ENCODE assay signal across 8 cellular contexts in genomic region chr9:125361837-125362531, GRCh38.
DNase-seq lines count a peak whose midpoint lies in the region; TF ChIP-seq lines count a peak whose summit lies in the region.

No MANE protein-coding gene starts in this region.

- no peak overlapping the region for H3K27ac ChIP-seq in brain microvascular endothelial cell

- no peaks in the 10 kb centered on the region for H3K4me1 Mint-ChIP-seq in neural crest cell

- in situ Hi-C loops in brain microvascular endothelial cell (cut with HindIII; ENCODE audit: low pct_ligation_motif_present, low sequenced_read_pairs), result no loop called here

- H3K36me3 Mint-ChIP-seq in neural crest cell (ENCODE audit: low read depth), result peaks cover 5% of the 10 kb centered on the region

- no peak overlapping the region for H3K4me3 Mint-ChIP-seq in neural crest cell

- no peaks in the 10 kb centered on the region for H3K9me2 ChIP-seq in Loucy (replicated peaks; ENCODE audit: low read depth, low read length)

- H3K79me2 ChIP-seq in Loucy (ENCODE audit: insufficient read depth, low read length), result no peaks in the 10 kb centered on the region

- no peaks in the 10 kb centered on the region for H3K9me3 ChIP-seq in Loucy (ENCODE audit: insufficient read depth, low read depth, low read length)

- TF ChIP-seq CTCF in Loucy (conservative IDR thresholded peaks at IDR 0.05; ENCODE audit: low read length) (peak; percentile 70), brain microvascular endothelial cell (IDR thresholded peaks at IDR 0.05; ENCODE audit: low read depth, low read length, missing control alignments) (peak; percentile 66), neural crest cell (conservative IDR thresholded peaks at IDR 0.05) (peak; percentile 45)

- H3K4me2 ChIP-seq in Loucy (ENCODE audit: low read depth, low read length, poor library complexity, severe bottlenecking), result no peak overlapping the region

- peak; percentile 10 for DNase-seq in NCI-H748 (lab: John Stamatoyannopoulos, UW; ENCODE audit: unreplicated experiment)
- no peak for DNase-seq in NCI-H748 treated with DMSO at 0.1 percent for 48 hours (lab: John Stamatoyannopoulos, UW)
- peak; percentile 12 for DNase-seq in brain microvascular endothelial cell
- DNase-seq in neural crest cell (ENCODE audit: low read depth, low spot score), result no peak
- no peak for DNase-seq in NCI-H1105 treated with DMSO at 0.1 percent for 48 hours (lab: John Stamatoyannopoulos, UW)
- DNase-seq in dedifferentiated amniotic fluid mesenchymal stem cell (ENCODE audit: extremely low spot score), result no peak
- no peak for DNase-seq in NCI-H1105 (lab: John Stamatoyannopoulos, UW)

- H3K27ac Mint-ChIP-seq in neural crest cell (ENCODE audit: unreplicated experiment), result no peak overlapping the region

- no peaks in the 10 kb centered on the region for H3K27me3 ChIP-seq in Loucy (ENCODE audit: insufficient read depth, low read length, poor library complexity, severe bottlenecking)
- no peaks in the 10 kb centered on the region for H3K27me3 ChIP-seq in brain microvascular endothelial cell (replicated peaks)

- H3K9me3 Mint-ChIP-seq in neural crest cell, result no peaks in the 10 kb centered on the region

- no peaks in the 10 kb centered on the region for H3K27me3 Mint-ChIP-seq in neural crest cell (ENCODE audit: low read depth)

- H3F3A ChIP-seq in Loucy (ENCODE audit: low read depth), result no peaks in the 10 kb centered on the region

- H4K20me1 ChIP-seq in Loucy (ENCODE audit: insufficient read depth, low read length, poor library complexity, severe bottlenecking), result no peaks in the 10 kb centered on the region

- H3K4me3 ChIP-seq in Loucy (ENCODE audit: low read length, poor library complexity, severe bottlenecking), result no peak overlapping the region
- H3K4me3 ChIP-seq in brain microvascular endothelial cell (ENCODE audit: low read depth, low read length), result no peak overlapping the region

- H3K36me3 ChIP-seq in Loucy (ENCODE audit: insufficient read depth, low read length) (peaks cover 66% of the 10 kb centered on the region), brain microvascular endothelial cell (replicated peaks) (peaks cover 49% of the 10 kb centered on the region)

- H3K9ac ChIP-seq in Loucy (ENCODE audit: low read depth, low read length, poor library complexity, severe bottlenecking), result peak overlapping the region; percentile 42

- H2AFZ ChIP-seq in Loucy (ENCODE audit: low read length), result no peak overlapping the region

- peaks cover 8% of the 10 kb centered on the region for H3K4me1 ChIP-seq in Loucy (ENCODE audit: insufficient read depth, low read length, poor library complexity, severe bottlenecking)

Comparison
In these comparisons a context has a peak if more than half of its experiments do, and no peak if none do; other contexts are left out.
1. DNase-seq: peak in NCI-H748 (single experiment) and brain microvascular endothelial cell (single experiment); none in NCI-H748 treated with DMSO at 0.1 percent for 48 hours (single experiment), neural crest cell (single experiment), NCI-H1105 treated with DMSO at 0.1 percent for 48 hours (single experiment), dedifferentiated amniotic fluid mesenchymal stem cell (single experiment) and NCI-H1105 (single experiment).
2. Peak in every context shown above with its lines, with median percentiles within 50 percentile points of each other: CTCF ChIP-seq.